Comparison of ENCODE assay signal across 16 cellular contexts in the genomic region with DNA sequence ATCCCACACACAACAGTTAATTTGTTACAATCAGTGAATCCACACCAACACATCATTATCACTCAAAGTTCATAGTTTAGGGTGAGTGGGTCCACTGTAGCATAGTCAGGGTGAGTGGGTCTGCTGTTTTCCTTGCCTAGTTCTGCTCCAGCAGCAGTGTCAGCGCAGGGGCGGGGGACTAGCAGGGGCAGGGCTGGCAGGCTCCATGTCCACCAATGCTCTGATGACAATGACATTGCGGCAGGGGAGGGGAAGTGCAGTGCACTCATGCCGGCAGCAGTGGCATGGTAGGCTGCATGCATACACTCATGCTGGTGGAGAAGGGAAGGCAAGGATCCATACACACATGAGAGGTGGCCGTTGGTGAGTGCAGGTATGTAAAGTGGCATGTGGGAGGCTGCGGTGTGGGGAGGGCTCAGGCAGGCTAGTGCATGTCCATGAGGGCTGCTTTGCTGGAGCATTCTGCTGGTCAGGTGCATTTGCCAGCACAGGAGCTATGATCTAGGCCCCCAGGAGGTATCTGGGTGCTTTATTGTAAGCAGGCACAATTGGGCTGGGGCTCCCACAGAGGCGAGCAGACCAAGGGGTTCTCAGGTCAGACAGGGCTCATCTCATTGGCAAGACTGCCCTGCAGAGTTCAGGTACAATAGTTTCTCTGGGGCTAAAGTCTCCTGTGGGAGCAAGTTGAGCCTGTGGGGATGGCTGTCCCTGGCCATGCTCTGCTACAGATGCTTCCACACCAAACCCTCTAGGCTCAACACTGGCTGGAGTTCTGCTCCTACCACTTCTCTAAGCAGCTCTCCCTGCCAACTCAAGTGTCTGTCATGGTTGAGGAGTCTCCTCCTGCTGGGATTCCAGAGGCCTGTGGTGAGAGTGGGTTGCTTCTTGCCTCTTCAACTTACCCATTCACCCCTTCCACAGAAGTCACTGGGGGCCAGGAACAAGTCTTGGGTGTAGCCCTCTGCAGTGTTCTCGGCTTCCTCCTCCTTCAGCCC.
DNase-seq lines count a peak whose midpoint lies in the region; ATAC-seq and TF ChIP-seq lines count a peak whose summit lies in the region.
"Had no signal": no experiment of that assay in that cellular context is flagged by ENCODE, and none has a peak within 500 bp of the region (broad histone marks: within the 10 kb centered on the region; RNA-seq: fewer than 3 reads in every experiment).

No MANE protein-coding gene starts in this region.

- no peaks in the 10 kb centered on the region for H4K20me1 ChIP-seq in Loucy (ENCODE audit: insufficient read depth, low read length, poor library complexity, severe bottlenecking)
- H4K20me1 ChIP-seq in neural progenitor cell (ENCODE audit: low read depth), result no peaks in the 10 kb centered on the region

- H3K9me2 ChIP-seq in Loucy (replicated peaks; ENCODE audit: low read depth, low read length), result no peaks in the 10 kb centered on the region

- H3K4me3 ChIP-seq in Loucy (ENCODE audit: low read length, poor library complexity, severe bottlenecking) (no peak overlapping the region), neural progenitor cell (no peak overlapping the region), upper lobe of right lung (no peak overlapping the region)

- H3K4me1 ChIP-seq in Loucy (ENCODE audit: insufficient read depth, low read length, poor library complexity, severe bottlenecking) (no peaks in the 10 kb centered on the region), neural progenitor cell (no peaks in the 10 kb centered on the region), upper lobe of right lung (no peaks in the 10 kb centered on the region)

- H3K36me3 Mint-ChIP-seq in neural progenitor cell, result no peaks in the 10 kb centered on the region
- H3K36me3 Mint-ChIP-seq: CD4-positive, CD25-positive, alpha-beta regulatory T cell had no signal

- H3K4me1 Mint-ChIP-seq in neural progenitor cell, result no peaks in the 10 kb centered on the region
- H3K4me1 Mint-ChIP-seq: CD4-positive, CD25-positive, alpha-beta regulatory T cell; IgD-negative memory B cell had no signal

- no peak overlapping the region for H3K4me3 Mint-ChIP-seq in neural progenitor cell
- H3K4me3 Mint-ChIP-seq: CD4-positive, CD25-positive, alpha-beta regulatory T cell; IgD-negative memory B cell had no signal

- H3K27ac ChIP-seq in neural progenitor cell (no peak overlapping the region), upper lobe of right lung (no peak overlapping the region)

- H3K27ac Mint-ChIP-seq in neural progenitor cell, result peak overlapping the region; percentile 4
- H3K27ac Mint-ChIP-seq: CD4-positive, CD25-positive, alpha-beta regulatory T cell; IgD-negative memory B cell had no signal

- no peaks in the 10 kb centered on the region for H3F3A ChIP-seq in Loucy (ENCODE audit: low read depth)
- H3F3A ChIP-seq in neural progenitor cell (ENCODE audit: low read depth), result no peaks in the 10 kb centered on the region

- H3K36me3 ChIP-seq in Loucy (ENCODE audit: insufficient read depth, low read length) (no peaks in the 10 kb centered on the region), neural progenitor cell (no peaks in the 10 kb centered on the region), upper lobe of right lung (no peaks in the 10 kb centered on the region)

- DNase-seq in glomerular visceral epithelial cell (ENCODE audit: extremely low spot score) (peak; percentile 22), neural progenitor cell (ENCODE audit: low spot score) (no peak), upper lobe of right lung (no peak), superior temporal gyrus (ENCODE audit: extremely low spot score) (no peak), Right ventricle myocardium superior (no peak), NK-92 (lab: John Stamatoyannopoulos, UW; ENCODE audit: unreplicated experiment) (no peak)
- DNase-seq: CD4-positive, CD25-positive, alpha-beta regulatory T cell; GOT3; NCI-H1694; NCI-H2081; NCI-H2171; NCI-H526; SHP77 had no signal

- H2AFZ ChIP-seq in Loucy (ENCODE audit: low read length) (0 out of 2 replicates have a peak overlapping the region, but pooled peaks have one; percentile 13), neural progenitor cell (replicated peaks) (no peak overlapping the region)

- intact Hi-C loops in upper lobe of right lung (cut with DNase I) (no loop called here), Right ventricle myocardium superior (cut with DNase I) (no loop called here)

- H3K79me2 ChIP-seq in Loucy (ENCODE audit: insufficient read depth, low read length) (no peaks in the 10 kb centered on the region), neural progenitor cell (ENCODE audit: low read depth) (no peaks in the 10 kb centered on the region)

- no peaks in the 10 kb centered on the region for H3K27me3 ChIP-seq in Loucy (ENCODE audit: insufficient read depth, low read length, poor library complexity, severe bottlenecking)
- no peaks in the 10 kb centered on the region for H3K27me3 ChIP-seq in neural progenitor cell
- H3K27me3 ChIP-seq in upper lobe of right lung, result no peaks in the 10 kb centered on the region

- H3K9me3 ChIP-seq in Loucy (ENCODE audit: insufficient read depth, low read depth, low read length), result no peaks in the 10 kb centered on the region
- no peaks in the 10 kb centered on the region for H3K9me3 ChIP-seq in neural progenitor cell (ENCODE audit: low read depth)
- H3K9me3 ChIP-seq in upper lobe of right lung, result no peaks in the 10 kb centered on the region

- H3K4me2 ChIP-seq in Loucy (ENCODE audit: low read depth, low read length, poor library complexity, severe bottlenecking) (no peak overlapping the region), neural progenitor cell (no peak overlapping the region)

- H3K9ac ChIP-seq in Loucy (ENCODE audit: low read depth, low read length, poor library complexity, severe bottlenecking) (no peak overlapping the region), neural progenitor cell (no peak overlapping the region)

- peaks cover 2% of the 10 kb centered on the region for H3K9me3 Mint-ChIP-seq in neural progenitor cell

- peak; percentile 26 for ATAC-seq in upper lobe of right lung
- ATAC-seq in Right ventricle myocardium superior (ENCODE audit: poor library complexity), result no peak
- ATAC-seq: HCT116 had no signal

- peaks cover 3% of the 10 kb centered on the region for H3K27me3 Mint-ChIP-seq in neural progenitor cell (ENCODE audit: insufficient read depth, low read depth)

- TF ChIP-seq CTCF in Loucy (conservative IDR thresholded peaks at IDR 0.05; ENCODE audit: low read length) (no peak), neural progenitor cell (IDR thresholded peaks at IDR 0.05) (no peak), upper lobe of right lung (IDR thresholded peaks at IDR 0.05) (no peak)
